ENCODE assay signal across 8 cellular contexts in the genomic region with DNA sequence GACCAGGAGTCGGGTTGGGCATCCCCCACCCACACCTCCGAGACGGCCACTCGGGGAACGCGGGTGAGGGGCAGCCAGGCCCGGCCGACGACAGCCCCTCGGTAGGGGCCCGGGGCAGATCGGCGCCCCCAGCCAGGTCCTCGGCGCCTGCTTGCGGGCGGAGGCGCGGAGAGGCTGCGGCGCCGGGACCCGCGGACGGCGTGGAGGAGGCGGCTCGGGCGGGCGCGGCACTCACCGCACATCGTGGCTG. TPM values are rescaled to one million over a fixed set of nuclear protein-coding genes. Genes with fewer than 3 reads are reported as not detected.
DNase-seq lines count a peak whose midpoint lies in the region; ATAC-seq, FAIRE-seq and TF ChIP-seq lines count a peak whose summit lies in the region.

No MANE protein-coding gene starts in this region.

- peak overlapping the region; percentile 62 for H3K4me2 ChIP-seq in HepG2 (ENCODE audit: low read depth, low read length)

- POLR2A ChIA-PET in HepG2 (lab: Yijun Ruan, JAX), result no interaction called here

- H3K27me3 ChIP-seq in HepG2 (ENCODE audit: control insufficient read depth in 1 of 2, insufficient read depth in 2 of 2, low read length in 2 of 2), result peaks cover 29 to 85% of the 10 kb centered on the region in 2 experiments
- peaks cover 0 to 21% (median 11%) of the 10 kb centered on the region in 4 donors for H3K27me3 ChIP-seq in upper lobe of left lung

- ATAC-seq in HepG2, result peak; percentile 34
- no peak for ATAC-seq in upper lobe of left lung (ENCODE audit: low FRiP score in 2 of 2)

- no TSS peak for BruUV-seq in HepG2 (replicated peaks; lab: Mats Ljungman, UMichigan)

- H3K9me3 ChIP-seq in HepG2 (ENCODE audit: low read length), result no peaks in the 10 kb centered on the region
- H3K9me3 ChIP-seq in upper lobe of left lung, result no peaks in the 10 kb centered on the region

- H3K27ac ChIP-seq in VCaP, result peak overlapping the region; percentile 32; the same call in 1 of the 2 replicates
- H3K27ac ChIP-seq in HepG2 (ENCODE audit: extremely low read length, insufficient read depth, low read length), result no peak overlapping the region
- peak overlapping the region; percentile 37 to 74 (median 72) for H3K27ac ChIP-seq in upper lobe of left lung

- no peaks in the 10 kb centered on the region for H3K79me2 ChIP-seq in HepG2 (ENCODE audit: insufficient read depth, low read length)

- DNase-seq in stimulated activated CD4-positive, alpha-beta T cell treated with anti-CD3 and anti-CD28 coated beads, Interleukin-4, amount 100 ng/mL, for 1 hour, result peak; percentile 8
- DNase-seq in stimulated activated CD4-positive, alpha-beta T cell treated with anti-CD3 and anti-CD28 coated beads, Interleukin-2, amount 100 ng/mL, for 24 hours, result no peak
- no peak for DNase-seq in HepG2 (ENCODE audit: low spot score)
- DNase-seq in upper lobe of left lung, result no peak
- DNase-seq in COLO829 (ENCODE audit: low spot score), result no peak
- DNase-seq in DMS153 (lab: John Stamatoyannopoulos, UW), result no peak
- DNase-seq in NCI-H1105 treated with DMSO at 0.1 percent for 48 hours (lab: John Stamatoyannopoulos, UW), result no peak

- no CpG with 5 or more reads among the region's 33 CpGs for WGBS in HepG2 (ENCODE audit: low lambda C conversion rate)
- no CpG with 5 or more reads among the region's 33 CpGs for WGBS in upper lobe of left lung, 2 donors

- intact Hi-C loops in HepG2 (cut with micrococcal nuclease; ENCODE audit: unreplicated experiment), result no loop called here

- peak overlapping the region; percentile 31 to 71 (median 50); a peak in 4 of 6 replicates for H3K4me3 ChIP-seq in HepG2 (replicated peaks in 1 of 3; ENCODE audit: insufficient read depth in 1 of 3, low read depth in 2 of 3, low read length in 3 of 3)
- peak overlapping the region; percentile 5 to 74 (median 56) for H3K4me3 ChIP-seq in upper lobe of left lung

- TF ChIP-seq POLR2A in HepG2 (IDR thresholded peaks at IDR 0.05; ENCODE audit: insufficient read depth in 1 of 2, low read depth in 2 of 2, low read length in 2 of 2) (no peak), upper lobe of left lung (IDR thresholded peaks at IDR 0.05) (peak in 2 of 4 donors; percentile 29 to 54)

- H2AFZ ChIP-seq in HepG2 (ENCODE audit: low read length), result no peak overlapping the region

- FAIRE-seq in HepG2 (lab: Jason Lieb, UNC), result no peak

- H3K9ac ChIP-seq in HepG2 (ENCODE audit: insufficient read depth, low read depth, low read length), result no peak overlapping the region

- no peak for TF ChIP-seq RAD21 in HepG2 (CRISPR knock-in tag; IDR thresholded peaks at IDR 0.05)

- H3K36me3 ChIP-seq in HepG2 (replicated peaks in 1 of 2; ENCODE audit: control insufficient read depth in 1 of 2, insufficient read depth in 2 of 2, low read length in 2 of 2) (no peaks in the 10 kb centered on the region), upper lobe of left lung (no peaks in the 10 kb centered on the region)

- H3K4me1 ChIP-seq in HepG2 (ENCODE audit: insufficient read depth, low read length) (no peaks in the 10 kb centered on the region), upper lobe of left lung (peaks cover 19 to 28% (median 22%) of the 10 kb centered on the region in 4 donors)

- no peaks in the 10 kb centered on the region for H4K20me1 ChIP-seq in HepG2 (ENCODE audit: insufficient read depth, low read length)

- TF ChIP-seq CTCF in VCaP (conservative IDR thresholded peaks at IDR 0.05) (no peak), HepG2 (CRISPR knock-in tag; IDR thresholded peaks at IDR 0.05) (no peak), upper lobe of left lung (IDR thresholded peaks at IDR 0.05) (no peak)

- in situ Hi-C loops in HepG2 (cut with HindIII; ENCODE audit: extremely low pct_ligation_motif_present, low pct_unique_long_range_greater_than_20kb), result no loop called here

- CTCF ChIA-PET in HepG2 (lab: Yijun Ruan, JAX; ENCODE audit: low intra/inter-chr PET ratio, low total read pairs), result no interaction called here

- TF ChIP-seq EP300 in HepG2 (IDR thresholded peaks at IDR 0.05; ENCODE audit: low read depth in 2 of 2, low read length in 2 of 2) (no peak), HepG2 (CRISPR knock-in tag; IDR thresholded peaks at IDR 0.05; ENCODE audit: borderline replicate concordance) (no peak), upper lobe of left lung (IDR thresholded peaks at IDR 0.05) (no peak)

TF ChIP-seq in HepG2, 621 proteins besides CTCF, POLR2A, EP300 and RAD21 (continues in another document):
- TF ChIP-seq, protein P1, sequence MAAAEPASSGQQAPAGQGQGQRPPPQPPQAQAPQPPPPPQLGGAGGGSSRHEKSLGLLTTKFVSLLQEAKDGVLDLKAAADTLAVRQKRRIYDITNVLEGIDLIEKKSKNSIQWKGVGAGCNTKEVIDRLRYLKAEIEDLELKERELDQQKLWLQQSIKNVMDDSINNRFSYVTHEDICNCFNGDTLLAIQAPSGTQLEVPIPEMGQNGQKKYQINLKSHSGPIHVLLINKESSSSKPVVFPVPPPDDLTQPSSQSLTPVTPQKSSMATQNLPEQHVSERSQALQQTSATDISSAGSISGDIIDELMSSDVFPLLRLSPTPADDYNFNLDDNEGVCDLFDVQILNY (CRISPR knock-in tag; conservative IDR thresholded peaks at IDR 0.05), result no peak
- TF ChIP-seq, protein P2, sequence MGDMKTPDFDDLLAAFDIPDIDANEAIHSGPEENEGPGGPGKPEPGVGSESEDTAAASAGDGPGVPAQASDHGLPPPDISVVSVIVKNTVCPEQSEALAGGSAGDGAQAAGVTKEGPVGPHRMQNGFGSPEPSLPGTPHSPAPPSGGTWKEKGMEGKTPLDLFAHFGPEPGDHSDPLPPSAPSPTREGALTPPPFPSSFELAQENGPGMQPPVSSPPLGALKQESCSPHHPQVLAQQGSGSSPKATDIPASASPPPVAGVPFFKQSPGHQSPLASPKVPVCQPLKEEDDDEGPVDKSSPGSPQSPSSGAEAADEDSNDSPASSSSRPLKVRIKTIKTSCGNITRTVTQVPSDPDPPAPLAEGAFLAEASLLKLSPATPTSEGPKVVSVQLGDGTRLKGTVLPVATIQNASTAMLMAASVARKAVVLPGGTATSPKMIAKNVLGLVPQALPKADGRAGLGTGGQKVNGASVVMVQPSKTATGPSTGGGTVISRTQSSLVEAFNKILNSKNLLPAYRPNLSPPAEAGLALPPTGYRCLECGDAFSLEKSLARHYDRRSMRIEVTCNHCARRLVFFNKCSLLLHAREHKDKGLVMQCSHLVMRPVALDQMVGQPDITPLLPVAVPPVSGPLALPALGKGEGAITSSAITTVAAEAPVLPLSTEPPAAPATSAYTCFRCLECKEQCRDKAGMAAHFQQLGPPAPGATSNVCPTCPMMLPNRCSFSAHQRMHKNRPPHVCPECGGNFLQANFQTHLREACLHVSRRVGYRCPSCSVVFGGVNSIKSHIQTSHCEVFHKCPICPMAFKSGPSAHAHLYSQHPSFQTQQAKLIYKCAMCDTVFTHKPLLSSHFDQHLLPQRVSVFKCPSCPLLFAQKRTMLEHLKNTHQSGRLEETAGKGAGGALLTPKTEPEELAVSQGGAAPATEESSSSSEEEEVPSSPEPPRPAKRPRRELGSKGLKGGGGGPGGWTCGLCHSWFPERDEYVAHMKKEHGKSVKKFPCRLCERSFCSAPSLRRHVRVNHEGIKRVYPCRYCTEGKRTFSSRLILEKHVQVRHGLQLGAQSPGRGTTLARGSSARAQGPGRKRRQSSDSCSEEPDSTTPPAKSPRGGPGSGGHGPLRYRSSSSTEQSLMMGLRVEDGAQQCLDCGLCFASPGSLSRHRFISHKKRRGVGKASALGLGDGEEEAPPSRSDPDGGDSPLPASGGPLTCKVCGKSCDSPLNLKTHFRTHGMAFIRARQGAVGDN (CRISPR knock-in tag; IDR thresholded peaks at IDR 0.05), result no peak

RNA-seq across cellular contexts. Expression of a gene that starts 0.2 kb away (rescaled TPM):
- total RNA-seq in HepG2 (2016; rRNA removed; fragmentation: Illumina TruSeq; extraction: Trizol), result 0.10 and 0.18 TPM in 2 replicates
- total RNA-seq in HepG2 (2016; cell fraction: cytosol; rRNA removed; fragmentation: Illumina TruSeq; extraction: Trizol; ENCODE audit: low read depth), result not detected in 2 replicates
- 0.10 and 0.13 TPM in 2 replicates for total RNA-seq in HepG2 (2016; cell fraction: insoluble cytoplasmic fraction; rRNA removed; fragmentation: Illumina TruSeq; extraction: Trizol)
- total RNA-seq in HepG2 (2016; cell fraction: membrane; rRNA removed; fragmentation: Illumina TruSeq; extraction: Trizol), result 0.06 TPM in 1 of 2 replicates, not detected in the other
- not detected in 2 replicates for total RNA-seq in HepG2 (2016; cell fraction: nucleus; rRNA removed; fragmentation: Illumina TruSeq; extraction: Trizol)
- 0.09 and 0.18 TPM in 2 replicates for polyA plus RNA-seq in HepG2 (2011; rRNA removed)
- 0.08 and 0.12 TPM in 2 replicates for polyA plus RNA-seq in HepG2 (2011; cell fraction: cytosol; rRNA removed)
- polyA plus RNA-seq in HepG2 (2011; cell fraction: nucleus; rRNA removed), result 0.09 and 0.10 TPM in 2 replicates
- 0.07 and 0.11 TPM in 2 replicates for polyA plus RNA-seq in HepG2 (2012)
- polyA plus RNA-seq in HepG2 (2016; cell fraction: cytosol; fragmentation: Illumina TruSeq; extraction: Trizol; ENCODE audit: low read depth), result 0.05 TPM in 1 of 2 replicates, not detected in the other
- polyA plus RNA-seq in HepG2 (2016; cell fraction: insoluble cytoplasmic fraction; fragmentation: Illumina TruSeq; extraction: Trizol; ENCODE audit: low read depth), result 0.12 TPM in 1 of 2 replicates, not detected in the other
- not detected in 2 replicates for polyA plus RNA-seq in HepG2 (2016; cell fraction: membrane; fragmentation: Illumina TruSeq; extraction: Trizol; ENCODE audit: low read depth)
- polyA plus RNA-seq in HepG2 (2016; cell fraction: nucleus; fragmentation: Illumina TruSeq; extraction: Trizol; ENCODE audit: insufficient read depth, low read depth), result not detected in 2 replicates
- polyA minus RNA-seq in HepG2 (2011; rRNA and poly(A)+ RNA removed; ENCODE audit: low replicate concordance), result 4.4 TPM in 1 of 2 replicates, not detected in the other
- not detected in 2 replicates for polyA minus RNA-seq in HepG2 (2011; cell fraction: cytosol; rRNA and poly(A)+ RNA removed)
- not detected in 2 replicates for polyA minus RNA-seq in HepG2 (2011; cell fraction: nucleus; rRNA and poly(A)+ RNA removed)
- 10 to 100 TPM in 4 of 6 donors, 1 to 10 TPM in 2; 6.8 to 35.4 (median 18.0) TPM for total RNA-seq in upper lobe of left lung

Comparison
In these comparisons a context has a peak if more than half of its experiments do, and no peak if none do; other contexts are left out.
1. RNA of a gene that starts 0.2 kb away (total RNA-seq): 6.8 to 35.4 TPM in upper lobe of left lung; 0.06 to 0.18 TPM in HepG2; every median in the first group is over 4 times any median in the second.